22 cellular contexts compared by ENCODE assay signal in the genomic region with DNA sequence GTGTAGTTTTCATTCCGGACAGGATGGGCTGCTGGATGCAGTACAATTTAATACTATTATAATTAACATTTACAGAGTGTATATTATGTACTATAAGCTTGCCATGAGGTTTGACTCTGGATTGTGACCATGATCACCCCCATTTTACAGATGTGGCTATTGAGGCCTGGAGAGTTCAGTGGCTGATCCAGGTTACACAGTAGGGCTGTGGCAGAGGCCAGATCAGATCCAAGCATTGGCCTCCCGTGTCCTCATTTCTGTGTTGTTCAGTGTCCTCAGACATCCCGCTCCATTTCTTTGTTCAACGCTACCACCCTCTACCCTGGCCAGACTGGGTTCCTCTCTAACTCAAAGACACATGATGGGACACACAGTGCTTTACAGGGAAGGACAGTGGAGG.
"Had no signal": no experiment of that assay in that cellular context is flagged by ENCODE, and none has a peak within 500 bp of the region (broad histone marks: within the 10 kb centered on the region; RNA-seq: fewer than 3 reads in every experiment).

No MANE protein-coding gene starts in this region.

- H3K4me3 ChIP-seq: esophagus squamous epithelium, gastroesophageal sphincter, mucosa of descending colon, sigmoid colon, skin epidermis, suprapubic skin, thyroid gland, uterus had no signal

- DNase-seq: cortex of kidney; effector memory CD4-positive, alpha-beta T cell; esophagus squamous epithelium; foreskin fibroblast; glutamatergic neuron; islet precursor cell; mammary epithelial cell; mucosa of descending colon; posterior cingulate gyrus; sigmoid colon; stimulated activated CD4-positive, alpha-beta T cell treated with anti-CD3 and anti-CD28 coated beads, Interleukin-2, amount 100 ng/mL, for 24 hours; stimulated activated CD4-positive, alpha-beta T cell treated with anti-CD3 and anti-CD28 coated beads, Interleukin-4, amount 100 ng/mL, for 4 hours; stimulated activated naive CD8-positive, alpha-beta T cell treated with anti-CD3 and anti-CD28 coated beads, Interleukin-15, Interleukin-2, amounts not matched to agents 100 U/mL and 50 U/mL, for 24 hours; thyroid gland; uterus had no signal

- H3K9me3 Mint-ChIP-seq: nephron, type B pancreatic cell had no signal

- H3K27ac ChIP-seq: epithelial cell of prostate, esophagus squamous epithelium, gastroesophageal sphincter, sigmoid colon, suprapubic skin, thyroid gland, uterus had no signal

- H3K9me3 ChIP-seq: gastroesophageal sphincter, mucosa of descending colon, sigmoid colon, suprapubic skin, thyroid gland, uterus had no signal

- H3K27ac Mint-ChIP-seq: nephron, type B pancreatic cell had no signal

- H3K4me1 ChIP-seq: suprapubic skin, thyroid gland, uterus had no signal

- H3K36me3 ChIP-seq: esophagus squamous epithelium, gastroesophageal sphincter, sigmoid colon, suprapubic skin, thyroid gland, uterus had no signal

- H3K4me3 Mint-ChIP-seq: nephron, type B pancreatic cell had no signal

- ATAC-seq: gastroesophageal sphincter; left lobe of liver; mucosa of descending colon; stimulated activated naive CD8-positive, alpha-beta T cell treated with anti-CD3 and anti-CD28 coated beads, Interleukin-15, Interleukin-2, amounts not matched to agents 100 U/mL and 50 U/mL, for 24 hours had no signal

- H3K27me3 ChIP-seq: esophagus squamous epithelium, gastroesophageal sphincter, sigmoid colon, suprapubic skin, thyroid gland, uterus had no signal
